In the genomic region with DNA sequence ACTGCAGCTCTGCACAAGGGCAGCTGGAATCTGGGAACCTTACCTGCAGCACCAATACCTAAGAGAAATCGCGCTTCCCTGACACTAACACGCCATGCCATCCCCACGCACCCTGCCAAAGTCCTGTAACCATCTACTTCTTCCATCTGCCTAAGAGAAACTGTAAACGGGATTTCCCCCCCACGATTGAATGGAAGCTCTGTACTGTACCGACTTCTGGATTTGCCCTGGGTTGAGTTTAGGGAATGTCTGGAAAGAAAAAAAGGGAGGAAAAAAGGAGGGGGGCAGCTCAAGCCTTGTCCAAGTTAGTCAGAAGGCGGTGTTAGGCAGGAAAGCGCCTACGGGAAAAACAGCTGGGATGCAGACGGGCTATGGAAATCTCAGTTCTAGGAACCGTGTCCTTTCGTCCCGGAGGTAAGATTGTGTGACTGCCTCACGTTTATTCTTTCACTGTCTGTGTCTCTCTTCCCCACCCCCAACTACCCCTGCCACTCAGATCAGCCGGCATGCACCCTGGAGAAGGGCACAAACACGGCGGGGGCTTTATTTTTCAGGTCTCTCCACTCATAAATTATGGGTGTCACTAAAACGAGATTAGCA, we compare ENCODE assay signal across 8 cellular contexts.
DNase-seq lines count a peak whose midpoint lies in the region; ATAC-seq lines count a peak whose summit lies in the region.

No MANE protein-coding gene starts in this region.

- no peak overlapping the region for H3K4me3 Mint-ChIP-seq in T-helper 1 cell treated with Interleukin-12 subunit alpha and Interleukin-12 subunit beta and Interleukin-4 antibody, amounts not matched to agents 30 μg/mL and 1 μg/mL, for 36 hours
- peak overlapping the region; percentile 68 for H3K4me3 Mint-ChIP-seq in activated T-helper 1 cell treated with anti-CD3 and anti-CD28 coated beads, Interleukin-12 subunit alpha, Interleukin-12 subunit beta, Interleukin-2, Interleukin-4 antibody, amounts not matched to agents 30 ng/mL and 10 ng/mL and 1 ng/mL, durations not matched to agents 14 hours and 24 hours and 36 hours
- H3K4me3 Mint-ChIP-seq in stimulated activated naive B cell treated with anti-CD40 and anti-IgM and Interleukin-4, amounts not matched to agents 10 μg/mL and 1 μg/mL and 100 μg/mL, for 72 hours = peak overlapping the region; percentile 16 to 73

- peaks cover 21% of the 10 kb centered on the region for H3K4me1 Mint-ChIP-seq in T-helper 1 cell treated with Interleukin-12 subunit alpha and Interleukin-12 subunit beta and Interleukin-4 antibody, amounts not matched to agents 30 μg/mL and 1 μg/mL, for 36 hours (ENCODE audit: low read depth)
- H3K4me1 Mint-ChIP-seq in activated T-helper 1 cell treated with anti-CD3 and anti-CD28 coated beads, Interleukin-12 subunit alpha, Interleukin-12 subunit beta, Interleukin-2, Interleukin-4 antibody, amounts not matched to agents 30 ng/mL and 10 ng/mL and 1 ng/mL, durations not matched to agents 14 hours and 24 hours and 36 hours (ENCODE audit: low read depth) = peaks cover 18% of the 10 kb centered on the region
- H3K4me1 Mint-ChIP-seq in stimulated activated naive B cell treated with anti-CD40 and anti-IgM and Interleukin-4, amounts not matched to agents 10 μg/mL and 1 μg/mL and 100 μg/mL, for 72 hours = peaks cover 16 to 24% of the 10 kb centered on the region in 2 donors

- H3K36me3 ChIP-seq in iPS-15b (ENCODE audit: control insufficient read depth, insufficient read depth, low read length) = no peaks in the 10 kb centered on the region

- peak overlapping the region; percentile 45 for H3K27ac Mint-ChIP-seq in T-helper 1 cell treated with Interleukin-12 subunit alpha and Interleukin-12 subunit beta and Interleukin-4 antibody, amounts not matched to agents 30 μg/mL and 1 μg/mL, for 36 hours
- no peak overlapping the region for H3K27ac Mint-ChIP-seq in activated T-helper 1 cell treated with anti-CD3 and anti-CD28 coated beads, Interleukin-12 subunit alpha, Interleukin-12 subunit beta, Interleukin-2, Interleukin-4 antibody, amounts not matched to agents 30 ng/mL and 10 ng/mL and 1 ng/mL, durations not matched to agents 14 hours and 24 hours and 36 hours
- peak overlapping the region; percentile 76 for H3K27ac Mint-ChIP-seq in stimulated activated naive B cell treated with anti-CD40 and anti-IgM and Interleukin-4, amounts not matched to agents 10 μg/mL and 1 μg/mL and 100 μg/mL, for 72 hours

- ATAC-seq in stimulated activated naive B cell treated with anti-CD40 and anti-IgM and Interleukin-4, amounts not matched to agents 10 μg/mL and 1 μg/mL and 100 μg/mL, for 72 hours (replicated peaks) = no peak
- ATAC-seq in HG03108 (IDR thresholded peaks at IDR 0.05; ENCODE audit: unreplicated experiment) = no peak
- no peak for ATAC-seq in GM19328 (IDR thresholded peaks at IDR 0.05; ENCODE audit: unreplicated experiment)
- ATAC-seq in GM18873 (IDR thresholded peaks at IDR 0.05; ENCODE audit: low FRiP score, unreplicated experiment) = no peak

- no peaks in the 10 kb centered on the region for H3K9me3 Mint-ChIP-seq in T-helper 1 cell treated with Interleukin-12 subunit alpha and Interleukin-12 subunit beta and Interleukin-4 antibody, amounts not matched to agents 30 μg/mL and 1 μg/mL, for 36 hours
- H3K9me3 Mint-ChIP-seq in activated T-helper 1 cell treated with anti-CD3 and anti-CD28 coated beads, Interleukin-12 subunit alpha, Interleukin-12 subunit beta, Interleukin-2, Interleukin-4 antibody, amounts not matched to agents 30 ng/mL and 10 ng/mL and 1 ng/mL, durations not matched to agents 14 hours and 24 hours and 36 hours = no peaks in the 10 kb centered on the region
- H3K9me3 Mint-ChIP-seq in stimulated activated naive B cell treated with anti-CD40 and anti-IgM and Interleukin-4, amounts not matched to agents 10 μg/mL and 1 μg/mL and 100 μg/mL, for 72 hours = peaks cover 0 to 3% of the 10 kb centered on the region in 2 donors

- H3K4me3 ChIP-seq in iPS-15b (ENCODE audit: low read depth, low read length) = peak overlapping the region; percentile 51

- intact Hi-C loops in activated T-helper 1 cell treated with anti-CD3 and anti-CD28 coated beads, Interleukin-12 subunit alpha, Interleukin-12 subunit beta, Interleukin-2, Interleukin-4 antibody, amounts not matched to agents 30 ng/mL and 10 ng/mL and 1 ng/mL, durations not matched to agents 14 hours and 24 hours and 36 hours (cut with micrococcal nuclease) = loop anchor here (2.0 to 5.0 kb wide), 5 partner anchors 672 to 1108 kb away; no protein-coding TSS in a partner anchor

- H3K9me3 ChIP-seq in iPS-15b (ENCODE audit: control insufficient read depth, insufficient read depth, low read length) = no peaks in the 10 kb centered on the region

- no peak for DNase-seq in T-helper 1 cell
- DNase-seq in activated T-helper 1 cell treated with anti-CD3 and anti-CD28 coated beads, Interleukin-12 subunit alpha, Interleukin-12 subunit beta, Interleukin-2, Interleukin-4 antibody, amounts not matched to agents 30 ng/mL and 10 ng/mL and 1 ng/mL, durations not matched to agents 14 hours and 24 hours and 36 hours (ENCODE audit: low spot score) = no peak
- DNase-seq in stimulated activated naive B cell treated with anti-CD40 and anti-IgM and Interleukin-4, amounts not matched to agents 10 μg/mL and 1 μg/mL and 100 μg/mL, for 72 hours = no peak

- peaks cover 91% of the 10 kb centered on the region for H3K27me3 ChIP-seq in iPS-15b (ENCODE audit: control insufficient read depth, insufficient read depth, low read length)

- peaks cover 2% of the 10 kb centered on the region for H3K36me3 Mint-ChIP-seq in T-helper 1 cell treated with Interleukin-12 subunit alpha and Interleukin-12 subunit beta and Interleukin-4 antibody, amounts not matched to agents 30 μg/mL and 1 μg/mL, for 36 hours (ENCODE audit: low read depth)
- no peaks in the 10 kb centered on the region for H3K36me3 Mint-ChIP-seq in activated T-helper 1 cell treated with anti-CD3 and anti-CD28 coated beads, Interleukin-12 subunit alpha, Interleukin-12 subunit beta, Interleukin-2, Interleukin-4 antibody, amounts not matched to agents 30 ng/mL and 10 ng/mL and 1 ng/mL, durations not matched to agents 14 hours and 24 hours and 36 hours (ENCODE audit: low read depth)
- H3K36me3 Mint-ChIP-seq in stimulated activated naive B cell treated with anti-CD40 and anti-IgM and Interleukin-4, amounts not matched to agents 10 μg/mL and 1 μg/mL and 100 μg/mL, for 72 hours = peaks cover 0 to 5% of the 10 kb centered on the region in 2 donors

- H3K4me1 ChIP-seq in iPS-15b (ENCODE audit: control insufficient read depth, insufficient read depth, low read length) = peaks cover 2% of the 10 kb centered on the region

- H3K27me3 Mint-ChIP-seq in T-helper 1 cell treated with Interleukin-12 subunit alpha and Interleukin-12 subunit beta and Interleukin-4 antibody, amounts not matched to agents 30 μg/mL and 1 μg/mL, for 36 hours (ENCODE audit: low read depth) = peaks cover 54% of the 10 kb centered on the region
- peaks cover 47% of the 10 kb centered on the region for H3K27me3 Mint-ChIP-seq in activated T-helper 1 cell treated with anti-CD3 and anti-CD28 coated beads, Interleukin-12 subunit alpha, Interleukin-12 subunit beta, Interleukin-2, Interleukin-4 antibody, amounts not matched to agents 30 ng/mL and 10 ng/mL and 1 ng/mL, durations not matched to agents 14 hours and 24 hours and 36 hours (ENCODE audit: insufficient read depth)
- H3K27me3 Mint-ChIP-seq in stimulated activated naive B cell treated with anti-CD40 and anti-IgM and Interleukin-4, amounts not matched to agents 10 μg/mL and 1 μg/mL and 100 μg/mL, for 72 hours = peaks cover 12 to 44% of the 10 kb centered on the region in 2 donors

- H3K9ac ChIP-seq in iPS-15b (ENCODE audit: low read depth, low read length) = no peak overlapping the region
